ENCODE assay signal across 1 cellular context in genomic region chr10:73043766-73044377, GRCh38.
TF ChIP-seq lines count a peak whose summit lies in the region.

No MANE protein-coding gene starts in this region.

TF ChIP-seq in GM12878, 131 proteins besides CTCF, POLR2A, EP300 and RAD21:
- TF ChIP-seq CHD4 (IDR thresholded peaks at IDR 0.05): no peak
- TF ChIP-seq ELK1 (IDR thresholded peaks at IDR 0.05; ENCODE audit: low read depth, low read length): no peak
- no peak for TF ChIP-seq SPI1 (IDR thresholded peaks at IDR 0.05; ENCODE audit: borderline replicate concordance, insufficient read depth, low read depth, low read length)
- no peak for TF ChIP-seq PAX8 (IDR thresholded peaks at IDR 0.05)
- no peak for TF ChIP-seq ZNF207 (IDR thresholded peaks at IDR 0.05; ENCODE audit: borderline replicate concordance)
- no peak for TF ChIP-seq BCLAF1 (IDR thresholded peaks at IDR 0.05)
- TF ChIP-seq NR2F1 (conservative IDR thresholded peaks at IDR 0.05): no peak
- TF ChIP-seq CBX3 (IDR thresholded peaks at IDR 0.05; ENCODE audit: borderline replicate concordance, low read depth): no peak
- TF ChIP-seq SIN3A (IDR thresholded peaks at IDR 0.05; ENCODE audit: low read depth, low read length): no peak
- no peak for TF ChIP-seq ATF7 (IDR thresholded peaks at IDR 0.05; ENCODE audit: low read depth)
- TF ChIP-seq EGR1 (IDR thresholded peaks at IDR 0.05; ENCODE audit: borderline replicate concordance in 1 of 2, low read depth in 2 of 2, low read length in 2 of 2): no peak
- TF ChIP-seq ZNF622 (IDR thresholded peaks at IDR 0.05): no peak
